Comparison of ENCODE assay signal across 17 cellular contexts in the genomic region with DNA sequence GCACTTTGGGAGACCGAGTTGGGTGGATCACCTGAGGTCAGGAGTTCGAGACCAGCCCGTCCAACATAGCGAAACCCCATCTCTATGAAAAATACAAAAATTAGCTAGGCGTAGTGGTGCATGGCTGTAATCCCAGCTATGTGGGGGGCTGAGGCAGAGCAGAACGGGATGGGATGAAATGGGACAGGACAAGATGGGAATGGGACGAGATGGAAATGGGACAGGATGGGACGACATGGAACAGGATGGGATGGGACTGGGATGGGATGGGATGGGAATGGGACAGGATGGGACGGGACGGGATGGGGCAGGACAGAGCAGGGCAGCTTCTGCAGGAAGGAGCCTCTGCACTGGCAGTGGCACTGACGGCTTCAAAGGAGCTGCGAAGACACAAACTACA.
DNase-seq lines count a peak whose midpoint lies in the region; ATAC-seq and TF ChIP-seq lines count a peak whose summit lies in the region.
"Had no signal": no experiment of that assay in that cellular context is flagged by ENCODE, and none has a peak within 500 bp of the region (broad histone marks: within the 10 kb centered on the region; RNA-seq: fewer than 3 reads in every experiment).

No MANE protein-coding gene starts in this region.

- no peak overlapping the region for H3K4me3 Mint-ChIP-seq in activated CD4-positive, alpha-beta T cell treated with anti-CD3 and anti-CD28 coated beads for 36 hours
- H3K4me3 Mint-ChIP-seq in Calu3 (ENCODE audit: low read depth, unreplicated experiment) (peak overlapping the region; percentile 43), nephron progenitor cell (no peak overlapping the region)
- peak overlapping the region; percentile 37 for H3K4me3 Mint-ChIP-seq in activated naive CD8-positive, alpha-beta T cell treated with anti-CD3 and anti-CD28 coated beads, Interleukin-2, amount 10 ng/mL, durations not matched to agents 7 days and 5 days

- H3K4me1 Mint-ChIP-seq in activated CD4-positive, alpha-beta T cell treated with anti-CD3 and anti-CD28 coated beads for 36 hours, result peaks cover 90% of the 10 kb centered on the region
- peaks cover 79% of the 10 kb centered on the region for H3K4me1 Mint-ChIP-seq in Calu3 (ENCODE audit: low read depth, unreplicated experiment)
- peaks cover 51% of the 10 kb centered on the region for H3K4me1 Mint-ChIP-seq in activated naive CD8-positive, alpha-beta T cell treated with anti-CD3 and anti-CD28 coated beads, Interleukin-2, amount 10 ng/mL, durations not matched to agents 7 days and 5 days
- H3K4me1 Mint-ChIP-seq in nephron progenitor cell, result peaks cover 81% of the 10 kb centered on the region

- CTCF ChIA-PET in activated CD4-positive, alpha-beta T cell treated with anti-CD3 and anti-CD28 coated beads for 36 hours (lab: Charles Lee), result interaction anchor here (0.5 to 0.8 kb wide), 2 partner anchors 51 to 119 kb away, joined by 3 read pairs; no protein-coding TSS in a partner anchor
- CTCF ChIA-PET in Calu3 (lab: Charles Lee), result interaction anchor here (1.1 to 2.5 kb wide), 3 partner anchors 11 to 125 kb away, joined by 3 to 9 read pairs (median 3); no protein-coding TSS in a partner anchor

- ATAC-seq in activated CD4-positive, alpha-beta T cell treated with anti-CD3 and anti-CD28 coated beads for 36 hours, result no peak
- ATAC-seq in activated naive CD8-positive, alpha-beta T cell treated with anti-CD3 and anti-CD28 coated beads, Interleukin-2, amount 10 ng/mL, durations not matched to agents 7 days and 5 days (ENCODE audit: low read depth), result no peak
- ATAC-seq in HG02938 (IDR thresholded peaks at IDR 0.05; ENCODE audit: unreplicated experiment) (no peak), left ventricle myocardium superior (no peak)

- H3K27me3 Mint-ChIP-seq in activated CD4-positive, alpha-beta T cell treated with anti-CD3 and anti-CD28 coated beads for 36 hours, result no peaks in the 10 kb centered on the region
- no peaks in the 10 kb centered on the region for H3K27me3 Mint-ChIP-seq in Calu3 (ENCODE audit: unreplicated experiment)
- no peaks in the 10 kb centered on the region for H3K27me3 Mint-ChIP-seq in activated naive CD8-positive, alpha-beta T cell treated with anti-CD3 and anti-CD28 coated beads, Interleukin-2, amount 10 ng/mL, durations not matched to agents 7 days and 5 days
- H3K27me3 Mint-ChIP-seq in nephron progenitor cell (ENCODE audit: low read depth, poor library complexity), result no peaks in the 10 kb centered on the region

- H3K27ac Mint-ChIP-seq in activated CD4-positive, alpha-beta T cell treated with anti-CD3 and anti-CD28 coated beads for 36 hours, result peak overlapping the region; percentile 64
- H3K27ac Mint-ChIP-seq in Calu3 (ENCODE audit: unreplicated experiment) (peak overlapping the region; percentile 22), nephron progenitor cell (peak overlapping the region; percentile 95)
- peak overlapping the region; percentile 84 for H3K27ac Mint-ChIP-seq in activated naive CD8-positive, alpha-beta T cell treated with anti-CD3 and anti-CD28 coated beads, Interleukin-2, amount 10 ng/mL, durations not matched to agents 7 days and 5 days

- DNase-seq in activated CD4-positive, alpha-beta T cell treated with anti-CD3 and anti-CD28 coated beads for 36 hours, result no peak
- no peak for DNase-seq in activated CD4-positive, alpha-beta T cell treated with anti-CD3 and anti-CD28 coated beads for 4 hours
- DNase-seq in Calu3, result no peak
- DNase-seq in activated naive CD8-positive, alpha-beta T cell treated with anti-CD3 and anti-CD28 coated beads, Interleukin-2, amount 10 ng/mL, durations not matched to agents 7 days and 5 days, result no peak
- DNase-seq in nephron progenitor cell, result no peak
- no peak for DNase-seq in NCI-H2107 treated with DMSO at 0.1 percent for 48 hours (lab: John Stamatoyannopoulos, UW; ENCODE audit: unreplicated experiment)
- no peak for DNase-seq in left ventricle myocardium superior
- DNase-seq: activated CD4-positive, alpha-beta T cell treated with anti-CD3 and anti-CD28 coated beads, Interleukin-2, amount 50 U/mL, for 4 hours; activated gamma-delta T cell; EL; hypothalamus; NCI-H1930; NCI-H524 treated with DMSO at 0.1 percent for 48 hours; stimulated activated CD4-positive, alpha-beta T cell treated with anti-CD3 and anti-CD28 coated beads, Interleukin-4, amount 100 ng/mL, for 24 hours; stimulated activated CD8-positive, alpha-beta memory T cell treated with anti-CD3 and anti-CD28 coated beads, Interleukin-4, amount 100 ng/mL, for 48 hours; thyroid gland had no signal

- POLR2A ChIA-PET in activated CD4-positive, alpha-beta T cell treated with anti-CD3 and anti-CD28 coated beads for 36 hours (lab: Charles Lee), result interaction anchor here (0.6 kb wide), 1 partner anchor 19 kb away, joined by 3 read pairs; no protein-coding TSS in a partner anchor
- POLR2A ChIA-PET in activated naive CD8-positive, alpha-beta T cell treated with anti-CD3 and anti-CD28 coated beads, Interleukin-2, amount 10 ng/mL, durations not matched to agents 7 days and 5 days (lab: Charles Lee), result interaction anchor here (0.5 to 1.2 kb wide), 2 partner anchors 23 to 64 kb away, joined by 3 to 7 read pairs; no protein-coding TSS in a partner anchor

- TF ChIP-seq CTCF in Calu3 (IDR thresholded peaks at IDR 0.05; ENCODE audit: unreplicated experiment) (no peak), nephron progenitor cell (IDR thresholded peaks at IDR 0.05) (no peak)

- intact Hi-C loops in activated CD4-positive, alpha-beta T cell treated with anti-CD3 and anti-CD28 coated beads for 36 hours (cut with DNase I, micrococcal nuclease), result no loop called here
- intact Hi-C loops in Calu3 (cut with micrococcal nuclease; ENCODE audit: unreplicated experiment) (no loop called here), left ventricle myocardium superior (cut with micrococcal nuclease) (no loop called here)

- BruUV-seq in Calu3 (replicated peaks; lab: Mats Ljungman, UMichigan), result no TSS peak

- no peaks in the 10 kb centered on the region for H3K9me3 Mint-ChIP-seq in activated CD4-positive, alpha-beta T cell treated with anti-CD3 and anti-CD28 coated beads for 36 hours (ENCODE audit: low read depth)
- H3K9me3 Mint-ChIP-seq in Calu3 (ENCODE audit: low read depth, unreplicated experiment) (no peaks in the 10 kb centered on the region), nephron progenitor cell (peaks cover 1% of the 10 kb centered on the region)
- no peaks in the 10 kb centered on the region for H3K9me3 Mint-ChIP-seq in activated naive CD8-positive, alpha-beta T cell treated with anti-CD3 and anti-CD28 coated beads, Interleukin-2, amount 10 ng/mL, durations not matched to agents 7 days and 5 days

- H3K36me3 Mint-ChIP-seq in activated CD4-positive, alpha-beta T cell treated with anti-CD3 and anti-CD28 coated beads for 36 hours (ENCODE audit: low read depth), result peaks cover 24% of the 10 kb centered on the region
- H3K36me3 Mint-ChIP-seq in Calu3 (ENCODE audit: insufficient read depth, unreplicated experiment) (peaks cover 73% of the 10 kb centered on the region), nephron progenitor cell (ENCODE audit: low read depth) (peaks cover 17% of the 10 kb centered on the region)
- H3K36me3 Mint-ChIP-seq in activated naive CD8-positive, alpha-beta T cell treated with anti-CD3 and anti-CD28 coated beads, Interleukin-2, amount 10 ng/mL, durations not matched to agents 7 days and 5 days, result peaks cover 7% of the 10 kb centered on the region

Comparison
In these comparisons a context has a peak if more than half of its experiments do, and no peak if none do; other contexts are left out.
1. H3K27ac Mint-ChIP-seq: peak in every context shown above with its lines; median percentile 95 in nephron progenitor cell; 84 in activated naive CD8-positive, alpha-beta T cell treated with anti-CD3 and anti-CD28 coated beads, Interleukin-2, amount 10 ng/mL, durations not matched to agents 7 days and 5 days; 64 in activated CD4-positive, alpha-beta T cell treated with anti-CD3 and anti-CD28 coated beads for 36 hours; 22 in Calu3.
2. H3K4me3 Mint-ChIP-seq: peak in Calu3 (single experiment) and activated naive CD8-positive, alpha-beta T cell treated with anti-CD3 and anti-CD28 coated beads, Interleukin-2, amount 10 ng/mL, durations not matched to agents 7 days and 5 days (single experiment); none in activated CD4-positive, alpha-beta T cell treated with anti-CD3 and anti-CD28 coated beads for 36 hours (single experiment) and nephron progenitor cell (single experiment).